Comparison of ENCODE assay signal across 29 cellular contexts in genomic region chr22:43837666-43838065, GRCh38. TPM values are rescaled to one million over a fixed set of nuclear protein-coding genes. Genes with fewer than 3 reads are reported as not detected.
"Had no signal": no experiment of that assay in that cellular context is flagged by ENCODE, and none has a peak within 500 bp of the region (broad histone marks: within the 10 kb centered on the region; RNA-seq: fewer than 3 reads in every experiment).

No MANE protein-coding gene starts in this region.

- H3K9me3 Mint-ChIP-seq: activated naive CD8-positive, alpha-beta T cell treated with anti-CD3 and anti-CD28 coated beads, Interleukin-2, amount 10 ng/mL, durations not matched to agents 7 days and 5 days; activated T-helper 17 cell treated with anti-CD3 and anti-CD28 coated beads, Interleukin-2, amount 50 U/mL, for 72 hours; central memory CD8-positive, alpha-beta T cell; T-helper 2 cell treated with Interferon-gamma antibody and Interleukin-4, amounts not matched to agents 5 μg/mL and 100 μg/mL, for 36 hours had no signal

- H3K4me3 ChIP-seq: adrenal gland, body of pancreas, Peyer's patch, SJSA1 had no signal

- H3K4me1 Mint-ChIP-seq: activated naive CD8-positive, alpha-beta T cell treated with anti-CD3 and anti-CD28 coated beads, Interleukin-2, amount 10 ng/mL, durations not matched to agents 7 days and 5 days; activated T-helper 17 cell treated with anti-CD3 and anti-CD28 coated beads, Interleukin-2, amount 50 U/mL, for 72 hours; central memory CD8-positive, alpha-beta T cell had no signal

- H3K36me3 Mint-ChIP-seq: activated naive CD8-positive, alpha-beta T cell treated with anti-CD3 and anti-CD28 coated beads, Interleukin-2, amount 10 ng/mL, durations not matched to agents 7 days and 5 days had no signal

- H3K27me3 ChIP-seq: adrenal gland, body of pancreas, Peyer's patch had no signal

- H3K27ac ChIP-seq: adrenal gland, body of pancreas, Peyer's patch, RWPE1, SJSA1 had no signal

- H3K4me1 ChIP-seq: adrenal gland, body of pancreas, Peyer's patch, SJSA1 had no signal

- DNase-seq: activated CD4-positive, alpha-beta T cell treated with anti-CD3 and anti-CD28 coated beads for 48 hours; activated CD4-positive, alpha-beta T cell treated with anti-CD3 and anti-CD28 coated beads, Interleukin-2, amount 50 U/mL, for 4 hours; activated CD4-positive, CD25-positive, alpha-beta regulatory T cell treated with anti-CD3 and anti-CD28 coated beads, Interleukin-2, amount 50 U/mL, for 72 hours; activated gamma-delta T cell treated with Interleukin-2 at 50 U/mL for 16 hours; activated naive CD4-positive, alpha-beta T cell treated with anti-CD3 and anti-CD28 coated beads, Interleukin-2, amount 50 U/mL, for 16 hours; activated naive CD8-positive, alpha-beta T cell treated with anti-CD3 and anti-CD28 coated beads, Interleukin-2, amount 10 ng/mL, durations not matched to agents 7 days and 5 days; activated T-cell treated with anti-CD3 and anti-CD28 coated beads for 4 hours; activated T-cell treated with anti-CD3 and anti-CD28 coated beads, Interleukin-2, amount 50 U/mL, for 48 hours; adrenal gland; anterior cingulate cortex; body of pancreas; MM.1S; NCI-H1417; NCI-H1930; NCI-H2107; NCI-H2171 treated with DMSO at 0.1 percent for 48 hours; NCI-H345; NCI-H510A treated with DMSO at 0.1 percent for 48 hours; NCI-H69; Peyer's patch; SHP77; SW 1271 had no signal

- H3K27ac Mint-ChIP-seq: activated naive CD8-positive, alpha-beta T cell treated with anti-CD3 and anti-CD28 coated beads, Interleukin-2, amount 10 ng/mL, durations not matched to agents 7 days and 5 days; activated T-helper 17 cell treated with anti-CD3 and anti-CD28 coated beads, Interleukin-2, amount 50 U/mL, for 72 hours; T-helper 2 cell treated with Interferon-gamma antibody and Interleukin-4, amounts not matched to agents 5 μg/mL and 100 μg/mL, for 36 hours had no signal

- H3K4me3 Mint-ChIP-seq: activated naive CD8-positive, alpha-beta T cell treated with anti-CD3 and anti-CD28 coated beads, Interleukin-2, amount 10 ng/mL, durations not matched to agents 7 days and 5 days; activated T-helper 17 cell treated with anti-CD3 and anti-CD28 coated beads, Interleukin-2, amount 50 U/mL, for 72 hours; central memory CD8-positive, alpha-beta T cell; T-helper 2 cell treated with Interferon-gamma antibody and Interleukin-4, amounts not matched to agents 5 μg/mL and 100 μg/mL, for 36 hours had no signal

- H3K36me3 ChIP-seq: adrenal gland, Peyer's patch, SJSA1 had no signal

- H3K9me3 ChIP-seq: adrenal gland, body of pancreas, Peyer's patch, SJSA1 had no signal

RNA-seq across cellular contexts. Expression of gene SULT4A1, which starts 24.6 kb away (rescaled TPM):
- total RNA-seq: activated CD8-positive, alpha-beta memory T cell treated with anti-CD3 and anti-CD28 coated beads for 36 hours; activated naive CD8-positive, alpha-beta T cell treated with anti-CD3 and anti-CD28 coated beads, Interleukin-2, amount 10 ng/mL, durations not matched to agents 7 days and 5 days; SJSA1; T-helper 1 cell treated with Interleukin-12 subunit alpha and Interleukin-12 subunit beta and Interleukin-4 antibody, amounts not matched to agents 30 ng/mL and 1 ng/mL, for 36 hours had no signal

RNA-seq across cellular contexts. Expression of gene EFCAB6, which starts 25.6 kb away (rescaled TPM):
- total RNA-seq: T-helper 1 cell treated with Interleukin-12 subunit alpha and Interleukin-12 subunit beta and Interleukin-4 antibody, amounts not matched to agents 30 ng/mL and 1 ng/mL, for 36 hours had no signal

RNA-seq across cellular contexts. Expression of gene PNPLA5, which starts 54.1 kb away (rescaled TPM):
- total RNA-seq: activated CD8-positive, alpha-beta memory T cell treated with anti-CD3 and anti-CD28 coated beads for 36 hours; activated naive CD8-positive, alpha-beta T cell treated with anti-CD3 and anti-CD28 coated beads, Interleukin-2, amount 10 ng/mL, durations not matched to agents 7 days and 5 days; activated T-helper 17 cell treated with anti-CD3 and anti-CD28 coated beads, Interleukin-2, amount 50 U/mL, for 72 hours; adrenal gland; body of pancreas; Peyer's patch; SJSA1; T-helper 1 cell treated with Interleukin-12 subunit alpha and Interleukin-12 subunit beta and Interleukin-4 antibody, amounts not matched to agents 30 ng/mL and 1 ng/mL, for 36 hours had no signal
